Comparison of ENCODE assay signal across 7 cellular contexts in the genomic region with DNA sequence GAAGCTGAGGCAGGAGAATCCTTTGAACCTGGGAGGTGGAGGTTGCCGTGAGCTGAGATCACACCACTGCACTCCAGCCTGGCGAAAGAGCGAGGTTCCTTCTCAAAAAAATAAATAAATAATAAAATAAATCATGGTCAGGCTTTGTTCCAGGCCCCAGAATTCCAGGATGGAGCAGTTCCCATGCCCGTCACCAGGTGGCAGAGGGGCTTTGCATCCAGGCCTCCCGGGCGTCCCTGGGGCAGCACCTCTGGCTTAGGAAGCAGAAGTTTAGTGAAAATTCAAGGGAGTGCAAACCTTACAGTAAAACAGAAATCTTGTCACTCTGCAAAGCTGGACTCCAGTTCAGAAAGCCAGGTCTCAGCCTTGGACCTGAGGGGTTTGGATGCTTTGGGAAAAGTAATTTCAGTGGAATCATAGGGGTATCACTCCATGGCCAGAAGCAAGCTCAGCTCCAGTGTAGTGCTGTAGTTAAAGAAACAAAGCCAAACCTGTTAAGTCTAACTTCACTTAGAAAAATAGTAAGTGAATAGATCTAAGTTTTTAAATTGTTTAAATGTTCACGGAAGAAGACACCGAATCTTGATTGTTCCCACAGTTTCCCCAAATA.
DNase-seq lines count a peak whose midpoint lies in the region; ATAC-seq, FAIRE-seq and TF ChIP-seq lines count a peak whose summit lies in the region.

No MANE protein-coding gene starts in this region.

- H3K9me3 ChIP-seq in fibroblast of lung (ENCODE audit: control insufficient read depth, insufficient read depth, low read depth, low read length), result no peaks in the 10 kb centered on the region
- H3K9me3 ChIP-seq in CD8-positive, alpha-beta T cell (ENCODE audit: low read length), result no peaks in the 10 kb centered on the region

- no peaks in the 10 kb centered on the region for H3K27me3 ChIP-seq in fibroblast of lung (ENCODE audit: control insufficient read depth, insufficient read depth, low read length)
- H3K27me3 ChIP-seq in CD8-positive, alpha-beta T cell (ENCODE audit: insufficient read depth, low read length), result no peaks in the 10 kb centered on the region

- no peaks in the 10 kb centered on the region for H3K4me1 ChIP-seq in fibroblast of lung (ENCODE audit: control insufficient read depth, extremely low read depth, insufficient read depth, low read length)
- no peaks in the 10 kb centered on the region for H3K4me1 ChIP-seq in CD8-positive, alpha-beta T cell (ENCODE audit: insufficient read depth, low read length)

- POLR2A ChIA-PET in CD8-positive, alpha-beta T cell (lab: Charles Lee), result no interaction called here

- H3K36me3 ChIP-seq in fibroblast of lung (ENCODE audit: control insufficient read depth, insufficient read depth, low read length), result no peaks in the 10 kb centered on the region
- H3K36me3 ChIP-seq in CD8-positive, alpha-beta T cell (ENCODE audit: insufficient read depth, low read length), result no peaks in the 10 kb centered on the region

- no peak overlapping the region for H3K4me2 ChIP-seq in fibroblast of lung (ENCODE audit: extremely low read depth, insufficient read depth, low read length)

- peak; percentile 41 for FAIRE-seq in GM12891 (lab: Jason Lieb, UNC)

- TF ChIP-seq CTCF in fibroblast of lung (conservative IDR thresholded peaks at IDR 0.05 in 1 of 2, IDR thresholded peaks at IDR 0.05 in 1 of 2; ENCODE audit: low read depth in 1 of 2, low read length in 2 of 2) (peak; percentile 55 to 80), progenitor cell of endocrine pancreas (IDR thresholded peaks at IDR 0.05; ENCODE audit: unreplicated experiment) (peak; percentile 64)
- no peak for TF ChIP-seq CTCF in CD8-positive, alpha-beta T cell (IDR thresholded peaks at IDR 0.05)

- CTCF ChIA-PET in CD8-positive, alpha-beta T cell (lab: Charles Lee), result no interaction called here

- H3K27me3 Mint-ChIP-seq in progenitor cell of endocrine pancreas, result no peaks in the 10 kb centered on the region
- H3K27me3 Mint-ChIP-seq in CD8-positive, alpha-beta T cell (ENCODE audit: low read depth), result no peaks in the 10 kb centered on the region

- H3K4me1 Mint-ChIP-seq in progenitor cell of endocrine pancreas (ENCODE audit: low read depth), result peaks cover 7% of the 10 kb centered on the region
- no peaks in the 10 kb centered on the region for H3K4me1 Mint-ChIP-seq in CD8-positive, alpha-beta T cell (ENCODE audit: low read depth)

- DNase-seq in GM12891 (ENCODE audit: insufficient read length, low spot score) (no peak), NCI-H748 treated with DMSO at 0.1 percent for 48 hours (lab: John Stamatoyannopoulos, UW) (peak; percentile 9), fibroblast of lung (ENCODE audit: low read depth in 2 of 2) (peak; percentile 50 to 58), progenitor cell of endocrine pancreas (ENCODE audit: low spot score, unreplicated experiment) (peak; percentile 55)
- no peak for DNase-seq in CD8-positive, alpha-beta T cell

- H2AFZ ChIP-seq in fibroblast of lung (ENCODE audit: low read length), result no peak overlapping the region

- H3K4me3 ChIP-seq in fibroblast of lung (replicated peaks in 1 of 4; ENCODE audit: control extremely low read depth in 1 of 4, insufficient read depth in 1 of 4, low read depth in 3 of 4, low read length in 4 of 4), result no peak overlapping the region
- H3K4me3 ChIP-seq in CD8-positive, alpha-beta T cell (ENCODE audit: low read depth, low read length), result no peak overlapping the region

- no peak overlapping the region for H3K27ac ChIP-seq in fibroblast of lung (ENCODE audit: insufficient read depth, low read length)
- no peak overlapping the region for H3K27ac ChIP-seq in CD8-positive, alpha-beta T cell (ENCODE audit: low read depth, low read length)

- ATAC-seq in HG03159 (IDR thresholded peaks at IDR 0.05; ENCODE audit: unreplicated experiment), result no peak
- no peak for ATAC-seq in CD8-positive, alpha-beta T cell
- ATAC-seq in GM18861 (IDR thresholded peaks at IDR 0.05; ENCODE audit: unreplicated experiment), result no peak

- no peaks in the 10 kb centered on the region for H3K36me3 Mint-ChIP-seq in progenitor cell of endocrine pancreas (ENCODE audit: insufficient read depth)
- H3K36me3 Mint-ChIP-seq in CD8-positive, alpha-beta T cell, result no peaks in the 10 kb centered on the region

- H3K9me3 Mint-ChIP-seq in progenitor cell of endocrine pancreas (ENCODE audit: low read depth), result no peaks in the 10 kb centered on the region
- H3K9me3 Mint-ChIP-seq in CD8-positive, alpha-beta T cell, result no peaks in the 10 kb centered on the region

- no peak overlapping the region for H3K4me3 Mint-ChIP-seq in progenitor cell of endocrine pancreas (ENCODE audit: low read depth)
- no peak overlapping the region for H3K4me3 Mint-ChIP-seq in CD8-positive, alpha-beta T cell

- TF ChIP-seq POLR2A in GM12891 (IDR thresholded peaks at IDR 0.05; ENCODE audit: low read depth, low read length), result no peak

- intact Hi-C loops in CD8-positive, alpha-beta T cell (cut with DNase I, micrococcal nuclease), result no loop called here

- H4K20me1 ChIP-seq in fibroblast of lung (ENCODE audit: control insufficient read depth, extremely low read depth, insufficient read depth, low read length), result no peaks in the 10 kb centered on the region

- no peak overlapping the region for H3K27ac Mint-ChIP-seq in progenitor cell of endocrine pancreas
- no peak overlapping the region for H3K27ac Mint-ChIP-seq in CD8-positive, alpha-beta T cell

- no peak overlapping the region for H3K9ac ChIP-seq in fibroblast of lung (ENCODE audit: insufficient read depth, low read length)

- no peaks in the 10 kb centered on the region for H3K79me2 ChIP-seq in fibroblast of lung (ENCODE audit: control insufficient read depth, insufficient read depth, low read length)

TF ChIP-seq in GM12891, 5 proteins besides CTCF, POLR2A, EP300 and RAD21:
- no peak for TF ChIP-seq PAX5 (IDR thresholded peaks at IDR 0.05; ENCODE audit: insufficient read depth, low read length, severe bottlenecking)
- TF ChIP-seq SPI1 (IDR thresholded peaks at IDR 0.05; ENCODE audit: low read depth, low read length), result no peak
- TF ChIP-seq TAF1 (IDR thresholded peaks at IDR 0.05; ENCODE audit: low read depth, low read length), result no peak
- no peak for TF ChIP-seq POU2F2 (IDR thresholded peaks at IDR 0.05; ENCODE audit: low read depth, low read length)
- TF ChIP-seq POLR2AphosphoS5 (IDR thresholded peaks at IDR 0.05; ENCODE audit: low read depth, low read length), result no peak
TF ChIP-seq in GM12891: peak in this region for 0.

Comparison
In these comparisons a context has a peak if more than half of its experiments do, and no peak if none do; other contexts are left out.
1. DNase-seq: peak in NCI-H748 treated with DMSO at 0.1 percent for 48 hours (single experiment), fibroblast of lung (2 of 2) and progenitor cell of endocrine pancreas (single experiment); none in GM12891 (single experiment) and CD8-positive, alpha-beta T cell (0 of 7).